1 cellular context compared by ENCODE assay signal in genomic region chr2:70469435-70469834, GRCh38.
TF ChIP-seq lines count a peak whose summit lies in the region.

No MANE protein-coding gene starts in this region.

TF ChIP-seq in H1, 55 proteins besides CTCF, POLR2A, EP300 and RAD21:
- TF ChIP-seq GTF2F1 (IDR thresholded peaks at IDR 0.05; ENCODE audit: borderline replicate concordance, low read depth, low read length) = no peak
- no peak for TF ChIP-seq CEBPB (IDR thresholded peaks at IDR 0.05; ENCODE audit: low read depth, low read length)
- TF ChIP-seq RXRA (IDR thresholded peaks at IDR 0.05; ENCODE audit: insufficient read depth, low read depth, low read length) = no peak
- no peak for TF ChIP-seq BRCA1 (IDR thresholded peaks at IDR 0.05; ENCODE audit: low read depth, low read length)
- TF ChIP-seq CHD2 (IDR thresholded peaks at IDR 0.05; ENCODE audit: low read length) = no peak
- TF ChIP-seq SRF (IDR thresholded peaks at IDR 0.05; ENCODE audit: low read depth, low read length) = no peak
- no peak for TF ChIP-seq JUND (IDR thresholded peaks at IDR 0.05; ENCODE audit: low read length)
- no peak for TF ChIP-seq PHF8 (conservative IDR thresholded peaks at IDR 0.05; ENCODE audit: low read depth, low read length)
- TF ChIP-seq KDM5A (IDR thresholded peaks at IDR 0.05; ENCODE audit: low read length) = no peak
- no peak for TF ChIP-seq MAFK (IDR thresholded peaks at IDR 0.05; ENCODE audit: low read depth, low read length)
- no peak for TF ChIP-seq KDM4A (IDR thresholded peaks at IDR 0.05; ENCODE audit: low read depth, low read length, severe bottlenecking)
TF ChIP-seq in H1: peak in this region for 0.
